8 cellular contexts compared by ENCODE assay signal in genomic region chr7:155457544-155458316, GRCh38. TPM values are rescaled to one million over a fixed set of nuclear protein-coding genes. Genes with fewer than 3 reads are reported as not detected.
DNase-seq lines count a peak whose midpoint lies in the region; ATAC-seq and TF ChIP-seq lines count a peak whose summit lies in the region.

Gene EN2, plus strand, starts transcription at chr7:155458129. Its CDS starts 249 bp downstream, at chr7:155458378.

- peak within 1 kb of the TSS; percentile 78 for H3K4me2 ChIP-seq in fibroblast of lung (ENCODE audit: extremely low read depth, insufficient read depth, low read length)
- peak within 1 kb of the TSS; percentile 64 for H3K4me2 ChIP-seq in parathyroid adenoma (ENCODE audit: low read length)

- peaks cover 12% of the 10 kb centered on the region for H3K27me3 ChIP-seq in Panc1 (ENCODE audit: control insufficient read depth, insufficient read depth, low read length)
- H3K27me3 ChIP-seq in fibroblast of lung (ENCODE audit: control insufficient read depth, insufficient read depth, low read length) = peaks cover 80% of the 10 kb centered on the region
- peaks cover 30% of the 10 kb centered on the region for H3K27me3 ChIP-seq in parathyroid adenoma (ENCODE audit: control insufficient read depth, insufficient read depth, low read length)

- H3K9me3 ChIP-seq in Panc1 (ENCODE audit: control insufficient read depth, insufficient read depth, low read depth, low read length) (no peaks in the 10 kb centered on the region), fibroblast of lung (ENCODE audit: control insufficient read depth, insufficient read depth, low read depth, low read length) (no peaks in the 10 kb centered on the region), parathyroid adenoma (ENCODE audit: control insufficient read depth, low read length) (no peaks in the 10 kb centered on the region)

- H3K9ac ChIP-seq in fibroblast of lung (ENCODE audit: insufficient read depth, low read length) (no peak within 1 kb of the TSS), parathyroid adenoma (no peak within 1 kb of the TSS)

- in situ Hi-C loops in Panc1 (cut with HindIII; ENCODE audit: low pct_unique_long_range_greater_than_20kb, low sequenced_read_pairs) = no loop called here

- H3K4me1 ChIP-seq in Panc1 (ENCODE audit: control insufficient read depth, insufficient read depth, low read length) = no peaks in the 10 kb centered on the region
- H3K4me1 ChIP-seq in fibroblast of lung (ENCODE audit: control insufficient read depth, extremely low read depth, insufficient read depth, low read length) = no peaks in the 10 kb centered on the region
- peaks cover 4% of the 10 kb centered on the region for H3K4me1 ChIP-seq in parathyroid adenoma

- TF ChIP-seq CTCF in Panc1 (IDR thresholded peaks at IDR 0.05) = no peak
- TF ChIP-seq CTCF in fibroblast of lung (conservative IDR thresholded peaks at IDR 0.05 in 1 of 2, IDR thresholded peaks at IDR 0.05 in 1 of 2; ENCODE audit: low read depth in 1 of 2, low read length in 2 of 2) = no peak
- TF ChIP-seq CTCF in parathyroid adenoma (IDR thresholded peaks at IDR 0.05) = no peak

- CTCF ChIA-PET in Panc1 (lab: Charles Lee) = no interaction called here

- H2AFZ ChIP-seq in fibroblast of lung (ENCODE audit: low read length) (no peak within 1 kb of the TSS), parathyroid adenoma (peak within 1 kb of the TSS; percentile 75)

- H3K27ac ChIP-seq in Panc1 (ENCODE audit: low read length) = peak within 1 kb of the TSS; percentile 52; the same call in 1 of the 2 replicates
- H3K27ac ChIP-seq in fibroblast of lung (ENCODE audit: insufficient read depth, low read length) = no peak within 1 kb of the TSS
- no peak within 1 kb of the TSS for H3K27ac ChIP-seq in parathyroid adenoma

- H3K36me3 ChIP-seq in Panc1 (ENCODE audit: control insufficient read depth, insufficient read depth, low read length) (no peaks in the 10 kb centered on the region), fibroblast of lung (ENCODE audit: control insufficient read depth, insufficient read depth, low read length) (no peaks in the 10 kb centered on the region), parathyroid adenoma (ENCODE audit: control insufficient read depth, insufficient read depth, low read length) (no peaks in the 10 kb centered on the region)

- peak within 1 kb of the TSS; percentile 56 to 72 for H3K4me3 ChIP-seq in Panc1 (ENCODE audit: low read depth in 2 of 2, low read length in 2 of 2)
- H3K4me3 ChIP-seq in fibroblast of lung (replicated peaks in 1 of 4; ENCODE audit: control extremely low read depth in 1 of 4, insufficient read depth in 1 of 4, low read depth in 3 of 4, low read length in 4 of 4) = peak within 1 kb of the TSS; percentile 23 to 59 (median 38)
- H3K4me3 ChIP-seq in parathyroid adenoma (ENCODE audit: low read depth, low read length) = peak within 1 kb of the TSS; percentile 8

- BruUV-seq in Panc1 (replicated peaks; lab: Mats Ljungman, UMichigan) = no TSS peak

- POLR2A ChIA-PET in Panc1 (lab: Charles Lee) = no interaction called here

- intact Hi-C loops in Panc1 (cut with micrococcal nuclease; ENCODE audit: unreplicated experiment) = no loop called here

- DNase-seq in D341Med (ENCODE audit: low spot score) (peak; percentile 77), Panc1 (ENCODE audit: low read depth, low spot score) (no peak), fibroblast of lung (ENCODE audit: low read depth in 2 of 2) (no peak), GM19240 (ENCODE audit: insufficient read length, low spot score) (no peak), UCSD-AML1 (lab: John Stamatoyannopoulos, UW; ENCODE audit: unreplicated experiment) (no peak)

- H4K20me1 ChIP-seq in fibroblast of lung (ENCODE audit: control insufficient read depth, extremely low read depth, insufficient read depth, low read length) = no peaks in the 10 kb centered on the region

- peak; percentile 72 for ATAC-seq in Panc1
- ATAC-seq in HG03442 (IDR thresholded peaks at IDR 0.05; ENCODE audit: unreplicated experiment) = no peak
- ATAC-seq in GM21529 (IDR thresholded peaks at IDR 0.05; ENCODE audit: unreplicated experiment) = no peak

- H3K79me2 ChIP-seq in fibroblast of lung (ENCODE audit: control insufficient read depth, insufficient read depth, low read length) = no peaks in the 10 kb centered on the region
- no peaks in the 10 kb centered on the region for H3K79me2 ChIP-seq in parathyroid adenoma

RNA-seq across cellular contexts. Expression of gene EN2, which starts in this region (rescaled TPM):
- total RNA-seq in Panc1 (2021; ENCODE audit: unreplicated experiment) = 1.5 TPM
- 1.4 TPM for polyA plus RNA-seq in Panc1 (2012; ENCODE audit: insufficient read length)
- under 0.01 TPM in 1 of 2 replicates, not detected in the other for total RNA-seq in fibroblast of lung
- polyA plus RNA-seq in fibroblast of lung = not detected in 2 replicates
- polyA plus RNA-seq in fibroblast of lung (2012) = not detected in 2 replicates
- not detected in 2 replicates for polyA minus RNA-seq in fibroblast of lung (ENCODE audit: low replicate concordance)

Comparison
In these comparisons a context has a peak if more than half of its experiments do, and no peak if none do; other contexts are left out.
1. H3K4me3 ChIP-seq: peak in every context shown above with its lines; median percentile 64 in Panc1; 38 in fibroblast of lung; 8 in parathyroid adenoma.